Comparison of ENCODE assay signal across 1 cellular context in genomic region chr16:68284847-68285246, GRCh38.
TF ChIP-seq lines count a peak whose summit lies in the region.

No MANE protein-coding gene starts in this region.

TF ChIP-seq in GM12878, 131 proteins besides CTCF, POLR2A, EP300 and RAD21 (continues in another document):
- peak; percentile 48 for TF ChIP-seq NFIC (IDR thresholded peaks at IDR 0.05; ENCODE audit: low read depth, low read length)
- no peak for TF ChIP-seq MYC (IDR thresholded peaks at IDR 0.05; ENCODE audit: insufficient read depth, insufficient read length, insufficient replicate concordance, low read length, severe bottlenecking)
- TF ChIP-seq RUNX3 (IDR thresholded peaks at IDR 0.05; ENCODE audit: low read length): peak; percentile 62
- TF ChIP-seq ETV6 (conservative IDR thresholded peaks at IDR 0.05 in 1 of 2, IDR thresholded peaks at IDR 0.05 in 1 of 2; ENCODE audit: borderline replicate concordance in 1 of 2, low read depth in 1 of 2): peak in 1 of 2 experiments; percentile 80; a peak in 2 of 4 replicates
- no peak for TF ChIP-seq NFYA (IDR thresholded peaks at IDR 0.05; ENCODE audit: borderline replicate concordance, low read depth, low read length)
- peak; percentile 88 for TF ChIP-seq TCF12 (IDR thresholded peaks at IDR 0.05; ENCODE audit: low read depth, low read length)
- TF ChIP-seq CBX3 (IDR thresholded peaks at IDR 0.05; ENCODE audit: borderline replicate concordance, low read depth): no peak
- TF ChIP-seq PKNOX1 (IDR thresholded peaks at IDR 0.05): peak; percentile 86
- no peak for TF ChIP-seq RBBP5 (conservative IDR thresholded peaks at IDR 0.05)
- peak; percentile 81; the same call in 1 of the 2 replicates for TF ChIP-seq TCF3 (IDR thresholded peaks at IDR 0.05; ENCODE audit: borderline replicate concordance, insufficient read depth, low read depth, low read length)
- TF ChIP-seq BHLHE40 (IDR thresholded peaks at IDR 0.05; ENCODE audit: borderline replicate concordance in 1 of 2, low read depth in 2 of 2, low read length in 1 of 2): peak; percentile 12 to 14; a peak in 1 of 4 replicates
- TF ChIP-seq IKZF2 (IDR thresholded peaks at IDR 0.05): peak; percentile 89 to 91
- TF ChIP-seq SMARCA5 (IDR thresholded peaks at IDR 0.05): peak; percentile 49; the same call in 1 of the 2 replicates
- peak; percentile 69 for TF ChIP-seq EED (IDR thresholded peaks at IDR 0.05; ENCODE audit: low read depth)
- TF ChIP-seq ESRRA (IDR thresholded peaks at IDR 0.05; ENCODE audit: low read length): no peak
- no peak for TF ChIP-seq SMAD1 (IDR thresholded peaks at IDR 0.05; ENCODE audit: low read depth, partially characterized antibody)
- TF ChIP-seq BACH1 (IDR thresholded peaks at IDR 0.05; ENCODE audit: borderline replicate concordance): no peak
- no peak for TF ChIP-seq SUZ12 (IDR thresholded peaks at IDR 0.05; ENCODE audit: unreplicated experiment)
- TF ChIP-seq SUPT20H (IDR thresholded peaks at IDR 0.05; ENCODE audit: borderline replicate concordance, control insufficient read depth, low read depth, low read length): no peak
- TF ChIP-seq FOXM1 (IDR thresholded peaks at IDR 0.05; ENCODE audit: low read depth, low read length): peak; percentile 55; the same call in 1 of the 2 replicates
- peak; percentile 9 for TF ChIP-seq MEF2B (IDR thresholded peaks at IDR 0.05; ENCODE audit: partially characterized antibody, poor library complexity, severe bottlenecking)
- TF ChIP-seq FOXK2 (IDR thresholded peaks at IDR 0.05): peak; percentile 31; the same call in 1 of the 2 replicates
- no peak for TF ChIP-seq STAT3 (IDR thresholded peaks at IDR 0.05; ENCODE audit: low read depth, low read length)
- no peak for TF ChIP-seq STAT1 (conservative IDR thresholded peaks at IDR 0.05)
- no peak for TF ChIP-seq JUND (IDR thresholded peaks at IDR 0.05; ENCODE audit: low read depth, low read length)
- TF ChIP-seq, protein P1, sequence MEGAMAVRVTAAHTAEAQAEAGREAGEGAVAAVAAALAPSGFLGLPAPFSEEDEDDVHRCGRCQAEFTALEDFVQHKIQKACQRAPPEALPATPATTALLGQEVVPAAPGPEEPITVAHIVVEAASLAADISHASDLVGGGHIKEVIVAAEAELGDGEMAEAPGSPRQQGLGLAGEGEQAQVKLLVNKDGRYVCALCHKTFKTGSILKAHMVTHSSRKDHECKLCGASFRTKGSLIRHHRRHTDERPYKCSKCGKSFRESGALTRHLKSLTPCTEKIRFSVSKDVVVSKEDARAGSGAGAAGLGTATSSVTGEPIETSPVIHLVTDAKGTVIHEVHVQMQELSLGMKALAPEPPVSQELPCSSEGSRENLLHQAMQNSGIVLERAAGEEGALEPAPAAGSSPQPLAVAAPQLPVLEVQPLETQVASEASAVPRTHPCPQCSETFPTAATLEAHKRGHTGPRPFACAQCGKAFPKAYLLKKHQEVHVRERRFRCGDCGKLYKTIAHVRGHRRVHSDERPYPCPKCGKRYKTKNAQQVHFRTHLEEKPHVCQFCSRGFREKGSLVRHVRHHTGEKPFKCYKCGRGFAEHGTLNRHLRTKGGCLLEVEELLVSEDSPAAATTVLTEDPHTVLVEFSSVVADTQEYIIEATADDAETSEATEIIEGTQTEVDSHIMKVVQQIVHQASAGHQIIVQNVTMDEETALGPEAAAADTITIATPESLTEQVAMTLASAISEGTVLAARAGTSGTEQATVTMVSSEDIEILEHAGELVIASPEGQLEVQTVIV (IDR thresholded peaks at IDR 0.05; ENCODE audit: borderline replicate concordance, partially characterized antibody): no peak
- no peak for TF ChIP-seq BCL11A (IDR thresholded peaks at IDR 0.05; ENCODE audit: low read depth, low read length)
- TF ChIP-seq NR2F1 (conservative IDR thresholded peaks at IDR 0.05): 0 out of 2 replicates have a peak, but pooled peaks have one; percentile 18
- TF ChIP-seq CBX5 (IDR thresholded peaks at IDR 0.05; ENCODE audit: low read depth): peak; percentile 87; the same call in 1 of the 2 replicates
- no peak for TF ChIP-seq KDM1A (IDR thresholded peaks at IDR 0.05; ENCODE audit: borderline replicate concordance)
- no peak for TF ChIP-seq NFXL1 (IDR thresholded peaks at IDR 0.05; ENCODE audit: borderline replicate concordance)
- TF ChIP-seq POLR2AphosphoS2 (IDR thresholded peaks at IDR 0.05; ENCODE audit: low read depth, low read length): no peak
- TF ChIP-seq, protein P2, sequence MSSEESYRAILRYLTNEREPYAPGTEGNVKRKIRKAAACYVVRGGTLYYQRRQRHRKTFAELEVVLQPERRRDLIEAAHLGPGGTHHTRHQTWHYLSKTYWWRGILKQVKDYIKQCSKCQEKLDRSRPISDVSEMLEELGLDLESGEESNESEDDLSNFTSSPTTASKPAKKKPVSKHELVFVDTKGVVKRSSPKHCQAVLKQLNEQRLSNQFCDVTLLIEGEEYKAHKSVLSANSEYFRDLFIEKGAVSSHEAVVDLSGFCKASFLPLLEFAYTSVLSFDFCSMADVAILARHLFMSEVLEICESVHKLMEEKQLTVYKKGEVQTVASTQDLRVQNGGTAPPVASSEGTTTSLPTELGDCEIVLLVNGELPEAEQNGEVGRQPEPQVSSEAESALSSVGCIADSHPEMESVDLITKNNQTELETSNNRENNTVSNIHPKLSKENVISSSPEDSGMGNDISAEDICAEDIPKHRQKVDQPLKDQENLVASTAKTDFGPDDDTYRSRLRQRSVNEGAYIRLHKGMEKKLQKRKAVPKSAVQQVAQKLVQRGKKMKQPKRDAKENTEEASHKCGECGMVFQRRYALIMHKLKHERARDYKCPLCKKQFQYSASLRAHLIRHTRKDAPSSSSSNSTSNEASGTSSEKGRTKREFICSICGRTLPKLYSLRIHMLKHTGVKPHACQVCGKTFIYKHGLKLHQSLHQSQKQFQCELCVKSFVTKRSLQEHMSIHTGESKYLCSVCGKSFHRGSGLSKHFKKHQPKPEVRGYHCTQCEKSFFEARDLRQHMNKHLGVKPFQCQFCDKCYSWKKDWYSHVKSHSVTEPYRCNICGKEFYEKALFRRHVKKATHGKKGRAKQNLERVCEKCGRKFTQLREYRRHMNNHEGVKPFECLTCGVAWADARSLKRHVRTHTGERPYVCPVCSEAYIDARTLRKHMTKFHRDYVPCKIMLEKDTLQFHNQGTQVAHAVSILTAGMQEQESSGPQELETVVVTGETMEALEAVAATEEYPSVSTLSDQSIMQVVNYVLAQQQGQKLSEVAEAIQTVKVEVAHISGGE (CRISPR knock-in tag; IDR thresholded peaks at IDR 0.05): no peak
- no peak for TF ChIP-seq MYB (IDR thresholded peaks at IDR 0.05; ENCODE audit: borderline replicate concordance, low read depth, low read length)
- TF ChIP-seq MXI1 (IDR thresholded peaks at IDR 0.05; ENCODE audit: low read depth, low read length): peak; percentile 71; the same call in 1 of the 2 replicates
- peak; percentile 86 for TF ChIP-seq NBN (IDR thresholded peaks at IDR 0.05)
- no peak for TF ChIP-seq RELA (IDR thresholded peaks at IDR 0.05; ENCODE audit: borderline replicate concordance, partially characterized antibody)
- TF ChIP-seq GABPA (IDR thresholded peaks at IDR 0.05; ENCODE audit: low read depth): no peak
- TF ChIP-seq KAT2A (conservative IDR thresholded peaks at IDR 0.05; ENCODE audit: control insufficient read depth, low read depth, low read length): no peak
- TF ChIP-seq EZH2 (IDR thresholded peaks at IDR 0.05; ENCODE audit: borderline replicate concordance, control insufficient read depth, low read depth, low read length): no peak
- TF ChIP-seq YY1 (IDR thresholded peaks at IDR 0.05; ENCODE audit: low read depth, low read length): no peak
- TF ChIP-seq ZNF274 (IDR thresholded peaks at IDR 0.05; ENCODE audit: insufficient read depth, insufficient read length): no peak
- no peak for TF ChIP-seq ZNF622 (IDR thresholded peaks at IDR 0.05)
- peak; percentile 75 for TF ChIP-seq TBL1XR1 (IDR thresholded peaks at IDR 0.05; ENCODE audit: low read depth, low read length)
- TF ChIP-seq IKZF1 (conservative IDR thresholded peaks at IDR 0.05): peak; percentile 60; the same call in 1 of the 2 replicates
- peak; percentile 72 for TF ChIP-seq MTA2 (IDR thresholded peaks at IDR 0.05; ENCODE audit: low read depth)
- TF ChIP-seq SP1 (IDR thresholded peaks at IDR 0.05; ENCODE audit: low read depth, low read length): no peak
- no peak for TF ChIP-seq WRNIP1 (IDR thresholded peaks at IDR 0.05; ENCODE audit: borderline replicate concordance, low read depth, low read length)
- no peak for TF ChIP-seq POU2F2 (IDR thresholded peaks at IDR 0.05; ENCODE audit: borderline replicate concordance, low read depth, low read length)
- TF ChIP-seq ZNF687 (IDR thresholded peaks at IDR 0.05): peak; percentile 30; the same call in 1 of the 2 replicates
- peak; percentile 57; the same call in 1 of the 2 replicates for TF ChIP-seq ZNF384 (IDR thresholded peaks at IDR 0.05; ENCODE audit: borderline replicate concordance, low read depth, low read length)
- TF ChIP-seq, protein P3, sequence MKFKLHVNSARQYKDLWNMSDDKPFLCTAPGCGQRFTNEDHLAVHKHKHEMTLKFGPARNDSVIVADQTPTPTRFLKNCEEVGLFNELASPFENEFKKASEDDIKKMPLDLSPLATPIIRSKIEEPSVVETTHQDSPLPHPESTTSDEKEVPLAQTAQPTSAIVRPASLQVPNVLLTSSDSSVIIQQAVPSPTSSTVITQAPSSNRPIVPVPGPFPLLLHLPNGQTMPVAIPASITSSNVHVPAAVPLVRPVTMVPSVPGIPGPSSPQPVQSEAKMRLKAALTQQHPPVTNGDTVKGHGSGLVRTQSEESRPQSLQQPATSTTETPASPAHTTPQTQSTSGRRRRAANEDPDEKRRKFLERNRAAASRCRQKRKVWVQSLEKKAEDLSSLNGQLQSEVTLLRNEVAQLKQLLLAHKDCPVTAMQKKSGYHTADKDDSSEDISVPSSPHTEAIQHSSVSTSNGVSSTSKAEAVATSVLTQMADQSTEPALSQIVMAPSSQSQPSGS (IDR thresholded peaks at IDR 0.05; ENCODE audit: low read length): no peak; the same call in 1 of the 2 replicates
- TF ChIP-seq ZSCAN29 (IDR thresholded peaks at IDR 0.05): no peak
- TF ChIP-seq PBX3 (IDR thresholded peaks at IDR 0.05; ENCODE audit: insufficient replicate concordance, low read depth, low read length): peak; percentile 59
